12 cellular contexts compared by ENCODE assay signal in the genomic region with DNA sequence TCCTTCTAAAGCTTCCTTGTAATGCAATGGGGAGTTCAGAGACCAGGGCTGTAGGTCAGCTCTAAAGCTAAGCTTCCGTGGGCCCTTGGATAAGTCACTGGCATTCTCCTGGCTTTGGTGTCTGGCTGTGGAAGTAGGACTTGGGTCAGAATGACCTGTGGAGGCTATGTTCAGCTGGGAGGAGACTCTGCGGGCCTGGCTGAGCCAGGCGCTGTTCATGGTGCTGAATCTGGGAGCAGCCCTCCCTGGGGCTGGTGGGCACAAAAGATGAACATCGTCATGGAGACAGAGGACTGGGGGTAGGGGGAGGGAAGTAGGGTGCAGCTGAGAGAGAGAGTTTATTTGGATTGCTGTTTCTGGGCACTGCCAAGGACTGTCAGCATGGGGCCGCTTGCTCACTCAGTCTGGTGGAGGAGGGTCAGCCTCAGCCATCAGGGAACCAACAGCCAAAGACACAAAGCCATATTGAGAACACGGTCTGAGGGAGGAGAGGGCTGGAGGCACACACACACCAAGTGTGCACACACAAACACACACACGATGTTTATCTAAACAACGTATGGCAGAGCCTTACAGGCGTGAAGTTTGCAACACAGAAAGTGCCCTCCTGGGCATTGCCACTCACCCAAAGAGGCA.
DNase-seq lines count a peak whose midpoint lies in the region; ATAC-seq and TF ChIP-seq lines count a peak whose summit lies in the region.
"Had no signal": no experiment of that assay in that cellular context is flagged by ENCODE, and none has a peak within 500 bp of the region (broad histone marks: within the 10 kb centered on the region; RNA-seq: fewer than 3 reads in every experiment).

No MANE protein-coding gene starts in this region.

- TF ChIP-seq CTCF in hepatocyte (IDR thresholded peaks at IDR 0.05; ENCODE audit: poor library complexity): no peak

- ATAC-seq in HG03342 (IDR thresholded peaks at IDR 0.05; ENCODE audit: unreplicated experiment): no peak

- no peaks in the 10 kb centered on the region for H3K79me2 ChIP-seq in hepatocyte

- no peak overlapping the region for H2AFZ ChIP-seq in hepatocyte

- H3K9me2 ChIP-seq in hepatocyte (replicated peaks; ENCODE audit: insufficient read depth): no peaks in the 10 kb centered on the region

- H3K36me3 ChIP-seq in H7 (replicated peaks; ENCODE audit: control insufficient read depth, insufficient read depth, low read length) (no peaks in the 10 kb centered on the region), hepatocyte (replicated peaks; ENCODE audit: insufficient read depth, low read depth) (no peaks in the 10 kb centered on the region)

- no peaks in the 10 kb centered on the region for H4K20me1 ChIP-seq in hepatocyte (ENCODE audit: insufficient read depth, poor library complexity, severe bottlenecking)

- no peak overlapping the region for H3K27ac ChIP-seq in hepatocyte
- H3K27ac ChIP-seq: HL-60 had no signal

- DNase-seq in AG08396 (ENCODE audit: low spot score) (peak; percentile 46), H7 (peak; percentile 91), SW480 (ENCODE audit: low spot score) (peak; percentile 21), hepatocyte (ENCODE audit: low spot score) (peak; percentile 77), kidney tubule cell (ENCODE audit: low spot score) (no peak), COLO668 (lab: John Stamatoyannopoulos, UW; ENCODE audit: unreplicated experiment) (no peak)
- DNase-seq in activated effector memory CD4-positive, alpha-beta T cell treated with Interleukin-2 at 50 U/mL for 16 hours: no peak
- DNase-seq: activated T-cell treated with anti-CD3 and anti-CD28 coated beads for 4 hours; DMS153; effector memory CD4-positive, alpha-beta T cell had no signal

- WGBS in hepatocyte (ENCODE audit: low lambda C conversion rate, missing lambda C conversion rate): 42% methylated on average over 9 of the region's 9 CpGs

- H3K4me3 ChIP-seq in H7 (ENCODE audit: insufficient read depth, low read depth, low read length): no peak overlapping the region
- H3K4me3 ChIP-seq in hepatocyte: no peak overlapping the region

- no peaks in the 10 kb centered on the region for H3K4me1 ChIP-seq in hepatocyte (ENCODE audit: insufficient read depth)

- H3K9me3 ChIP-seq in hepatocyte (ENCODE audit: low read depth): no peaks in the 10 kb centered on the region

- H3K4me2 ChIP-seq in hepatocyte: no peak overlapping the region

- peaks cover 7% of the 10 kb centered on the region for H3K27me3 ChIP-seq in H7 (ENCODE audit: control insufficient read depth, insufficient read depth, low read length)
- H3K27me3 ChIP-seq in hepatocyte: no peaks in the 10 kb centered on the region

Comparison
In these comparisons a context has a peak if more than half of its experiments do, and no peak if none do; other contexts are left out.
1. DNase-seq: peak in AG08396 (single experiment), H7 (single experiment), SW480 (single experiment) and hepatocyte (single experiment); none in kidney tubule cell (single experiment), COLO668 (single experiment) and activated effector memory CD4-positive, alpha-beta T cell treated with Interleukin-2 at 50 U/mL for 16 hours (single experiment).